Comparison of ENCODE assay signal across 8 cellular contexts in genomic region chr16:57648590-57649442, GRCh38. TPM values are rescaled to one million over a fixed set of nuclear protein-coding genes. Genes with fewer than 3 reads are reported as not detected.
DNase-seq lines count a peak whose midpoint lies in the region; ATAC-seq, FAIRE-seq and TF ChIP-seq lines count a peak whose summit lies in the region.

No MANE protein-coding gene starts in this region.

- no peaks in the 10 kb centered on the region for H3K9me2 ChIP-seq in hepatocyte (replicated peaks; ENCODE audit: insufficient read depth)

- H3K4me3 ChIP-seq in hepatocyte (no peak overlapping the region), gastrocnemius medialis (no peak overlapping the region)

- H3K4me1 Mint-ChIP-seq in T-helper 2 cell treated with Interferon-gamma antibody and Interleukin-4, amounts not matched to agents 5 μg/mL and 100 μg/mL, for 36 hours (ENCODE audit: low read depth): peaks cover 31% of the 10 kb centered on the region

- no peak overlapping the region for H3K4me3 Mint-ChIP-seq in T-helper 2 cell treated with Interferon-gamma antibody and Interleukin-4, amounts not matched to agents 5 μg/mL and 100 μg/mL, for 36 hours

- DNase-seq in DMS 273 treated with DMSO at 0.1 percent for 48 hours (lab: John Stamatoyannopoulos, UW) (peak; percentile 46), H54 (ENCODE audit: insufficient read length, low spot score) (peak; percentile 77), NCI-H1694 (lab: John Stamatoyannopoulos, UW) (peak; percentile 78), anterior cingulate cortex (lab: John Stamatoyannopoulos, UW) (peak in 54 of 58 donors; percentile 36 to 84 (median 60)), hepatocyte (ENCODE audit: low spot score) (peak; percentile 86), gastrocnemius medialis (peak; percentile 25 to 53)
- DNase-seq in T-helper 2 cell treated with Interferon-gamma antibody and Interleukin-4, amounts not matched to agents 5 μg/mL and 100 μg/mL, for 36 hours (ENCODE audit: low spot score): peak; percentile 79

- FAIRE-seq in H54 (lab: Jason Lieb, UNC): no peak

- intact Hi-C loops in gastrocnemius medialis (cut with DNase I; ENCODE audit: low total_unique reads): loop anchor here (1.0 to 5.0 kb wide), 2 partner anchors 47 to 73 kb away; no protein-coding TSS in a partner anchor

- H3K27ac ChIP-seq in hepatocyte: no peak overlapping the region
- peak overlapping the region; percentile 40 to 77 (median 73) for H3K27ac ChIP-seq in gastrocnemius medialis

- no peak for TF ChIP-seq POLR2A in H54 (IDR thresholded peaks at IDR 0.05; ENCODE audit: low read depth, low read length)
- no peak for TF ChIP-seq POLR2A in gastrocnemius medialis (IDR thresholded peaks at IDR 0.05)

- H3K79me2 ChIP-seq in hepatocyte: peaks cover 5% of the 10 kb centered on the region

- H3K36me3 ChIP-seq in hepatocyte (replicated peaks; ENCODE audit: insufficient read depth, low read depth) (no peaks in the 10 kb centered on the region), gastrocnemius medialis (no peaks in the 10 kb centered on the region)

- no peak overlapping the region for H2AFZ ChIP-seq in hepatocyte

- no peaks in the 10 kb centered on the region for H3K27me3 Mint-ChIP-seq in T-helper 2 cell treated with Interferon-gamma antibody and Interleukin-4, amounts not matched to agents 5 μg/mL and 100 μg/mL, for 36 hours (ENCODE audit: low read depth)

- H3K9me3 Mint-ChIP-seq in T-helper 2 cell treated with Interferon-gamma antibody and Interleukin-4, amounts not matched to agents 5 μg/mL and 100 μg/mL, for 36 hours: no peaks in the 10 kb centered on the region

- H3K9me3 ChIP-seq in hepatocyte (ENCODE audit: low read depth): no peaks in the 10 kb centered on the region
- no peaks in the 10 kb centered on the region for H3K9me3 ChIP-seq in gastrocnemius medialis

- 52% methylated on average over 18 of the region's 18 CpGs for WGBS in hepatocyte (ENCODE audit: low lambda C conversion rate, missing lambda C conversion rate)

- ATAC-seq in gastrocnemius medialis (peak; percentile 47 to 58), HG02840 (IDR thresholded peaks at IDR 0.05; ENCODE audit: low FRiP score, unreplicated experiment) (no peak)

- TF ChIP-seq CTCF in hepatocyte (IDR thresholded peaks at IDR 0.05; ENCODE audit: poor library complexity): peak; percentile 100
- TF ChIP-seq CTCF in gastrocnemius medialis (IDR thresholded peaks at IDR 0.05 in 4 of 5, conservative IDR thresholded peaks at IDR 0.05 in 1 of 5): peak; percentile 89 to 98 (median 92)

- no peak overlapping the region for H3K27ac Mint-ChIP-seq in T-helper 2 cell treated with Interferon-gamma antibody and Interleukin-4, amounts not matched to agents 5 μg/mL and 100 μg/mL, for 36 hours

- H3K27me3 ChIP-seq in hepatocyte: no peaks in the 10 kb centered on the region
- H3K27me3 ChIP-seq in gastrocnemius medialis: peaks cover 0 to under 1% (median 0%) of the 10 kb centered on the region in 3 donors

- H4K20me1 ChIP-seq in hepatocyte (ENCODE audit: insufficient read depth, poor library complexity, severe bottlenecking): no peaks in the 10 kb centered on the region

- no peaks in the 10 kb centered on the region for H3K36me3 Mint-ChIP-seq in T-helper 2 cell treated with Interferon-gamma antibody and Interleukin-4, amounts not matched to agents 5 μg/mL and 100 μg/mL, for 36 hours (ENCODE audit: low read depth)

- no peak overlapping the region for H3K4me2 ChIP-seq in hepatocyte

- in situ Hi-C loops in gastrocnemius medialis (cut with MboI; ENCODE audit: low sequenced_read_pairs in 4 of 4): no loop called here

- H3K4me1 ChIP-seq in hepatocyte (ENCODE audit: insufficient read depth) (no peaks in the 10 kb centered on the region), gastrocnemius medialis (peaks cover 0 to 4% of the 10 kb centered on the region in 2 donors)

RNA-seq across cellular contexts. Expression of gene ADGRG3, which starts 19.3 kb away (rescaled TPM):
- total RNA-seq in hepatocyte: 0.20 TPM in 1 of 2 replicates, not detected in the other
- polyA plus RNA-seq in hepatocyte: not detected in 2 replicates
- under 1 TPM in 1 of 4 donors, not detected in 3; 0.71 TPM for total RNA-seq in gastrocnemius medialis

RNA-seq across cellular contexts. Expression of gene ADGRG1, which starts 20.4 kb away (rescaled TPM):
- total RNA-seq in hepatocyte: 29.6 and 45.9 TPM in 2 replicates
- 58.0 and 61.1 TPM in 2 replicates for polyA plus RNA-seq in hepatocyte
- 10 to 100 TPM in 3 of 4 donors, 1 to 10 TPM in 1; 9.8 to 14.6 (median 13.3) TPM for total RNA-seq in gastrocnemius medialis

RNA-seq across cellular contexts. Expression of gene DRC7, which starts 45.8 kb away (rescaled TPM):
- 0.27 TPM in 1 of 2 replicates, not detected in the other for total RNA-seq in hepatocyte
- polyA plus RNA-seq in hepatocyte: 0.93 TPM in 1 of 2 replicates, not detected in the other
- not detected for total RNA-seq in gastrocnemius medialis
